9 cellular contexts compared by ENCODE assay signal in the genomic region with DNA sequence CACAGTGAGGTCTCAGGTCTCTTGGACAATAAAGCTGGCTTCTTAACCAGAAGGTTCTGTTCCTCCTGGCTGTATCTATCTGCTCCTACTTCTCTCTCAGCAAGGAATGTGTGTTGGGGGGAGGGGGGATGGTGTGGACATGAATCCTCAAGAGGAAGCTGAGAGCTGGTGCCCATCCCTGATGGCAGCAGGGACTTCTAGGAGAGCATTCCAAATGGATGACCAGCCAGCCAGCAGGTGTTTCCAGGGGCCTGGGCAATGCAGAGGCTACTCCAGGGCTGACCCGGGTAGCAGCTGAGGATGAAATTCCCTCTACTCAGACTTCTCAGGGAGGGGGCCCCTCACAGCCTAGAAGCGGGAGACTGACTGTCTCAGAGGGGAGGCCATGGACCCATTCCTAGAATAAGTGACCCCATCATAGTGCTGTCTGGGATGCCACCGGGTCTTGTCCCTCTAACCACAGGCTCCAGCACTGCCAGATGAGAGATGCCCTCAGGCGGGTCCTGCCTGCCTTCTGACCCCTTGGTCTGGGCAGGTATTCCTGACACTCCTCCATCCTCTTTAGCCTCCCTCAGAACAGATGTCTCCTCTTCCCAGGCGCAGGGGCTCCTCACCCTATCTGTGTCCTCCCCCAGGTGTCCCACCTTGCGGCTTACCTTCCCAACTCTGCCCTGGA. TPM values are rescaled to one million over a fixed set of nuclear protein-coding genes. Genes with fewer than 3 reads are reported as not detected.
DNase-seq lines count a peak whose midpoint lies in the region; ATAC-seq and TF ChIP-seq lines count a peak whose summit lies in the region.
"Had no signal": no experiment of that assay in that cellular context is flagged by ENCODE, and none has a peak within 500 bp of the region (broad histone marks: within the 10 kb centered on the region; RNA-seq: fewer than 3 reads in every experiment).

No MANE protein-coding gene starts in this region.

- POLR2A ChIA-PET in Caco-2 (lab: Charles Lee) (interaction anchor here (0.7 kb wide), 1 partner anchor 44 kb away, joined by 3 read pairs; no protein-coding TSS in a partner anchor), HEK293T (lab: Yijun Ruan, JAX) (interaction anchor here (2.4 kb wide), 1 partner anchor 16 kb away, joined by 13 read pairs; a partner anchor contains a TSS)

- TF ChIP-seq POLR2A in testis (IDR thresholded peaks at IDR 0.05) = no peak

- H3K27me3 Mint-ChIP-seq in Caco-2 (ENCODE audit: insufficient read depth, unreplicated experiment) (no peaks in the 10 kb centered on the region), endothelial cell (ENCODE audit: unreplicated experiment) (peaks cover 14% of the 10 kb centered on the region)

- H3K4me3 Mint-ChIP-seq in Caco-2 (ENCODE audit: unreplicated experiment) (peak overlapping the region; percentile 73), endothelial cell (ENCODE audit: unreplicated experiment) (peak overlapping the region; percentile 88)

- H3F3A ChIP-seq in MM.1S (ENCODE audit: insufficient read depth, low read length) = peaks cover 15% of the 10 kb centered on the region; the same call in 1 of the 2 replicates

- H3K4me3 ChIP-seq in Caco-2 (ENCODE audit: low read depth, low read length) = peak overlapping the region; percentile 65
- H3K4me3 ChIP-seq in MM.1S (ENCODE audit: low read length) = peak overlapping the region; percentile 57
- peak overlapping the region in 1 of 2 donors; percentile 68 for H3K4me3 ChIP-seq in testis

- H3K4me1 Mint-ChIP-seq in Caco-2 (ENCODE audit: low read depth, unreplicated experiment) = peaks cover 18% of the 10 kb centered on the region
- peaks cover 16% of the 10 kb centered on the region for H3K4me1 Mint-ChIP-seq in endothelial cell (ENCODE audit: unreplicated experiment)

- BruUV-seq in Caco-2 (replicated peaks; lab: Mats Ljungman, UMichigan) = no TSS peak

- peak; percentile 6 for ATAC-seq in omental fat pad (ENCODE audit: low FRiP score)
- ATAC-seq in HG03442 (IDR thresholded peaks at IDR 0.05; ENCODE audit: unreplicated experiment) = no peak

- TF ChIP-seq CTCF in Caco-2 (IDR thresholded peaks at IDR 0.05; ENCODE audit: insufficient read depth in 1 of 2, low read depth in 1 of 2, low read length in 1 of 2, severe bottlenecking in 1 of 2, unreplicated experiment in 1 of 2) (no peak), MM.1S (IDR thresholded peaks at IDR 0.05; ENCODE audit: low read length) (no peak), endothelial cell (IDR thresholded peaks at IDR 0.05; ENCODE audit: unreplicated experiment) (no peak), omental fat pad (IDR thresholded peaks at IDR 0.05) (no peak), testis (IDR thresholded peaks at IDR 0.05) (no peak)

- CTCF ChIA-PET in Caco-2 (lab: Charles Lee) = interaction anchor here (0.6 to 1.0 kb wide), 3 partner anchors 37 to 468 kb away, joined by 3 to 4 read pairs (median 4); no protein-coding TSS in a partner anchor
- CTCF ChIA-PET in HEK293T (lab: Yijun Ruan, JAX) = interaction anchor here (0.7 kb wide), 1 partner anchor 14 kb away, joined by 4 read pairs; no protein-coding TSS in a partner anchor

- no peaks in the 10 kb centered on the region for H3K9me3 ChIP-seq in Caco-2
- H3K9me3 ChIP-seq in MM.1S (replicated peaks; ENCODE audit: insufficient read depth, low read length) = no peaks in the 10 kb centered on the region
- H3K9me3 ChIP-seq in testis = no peaks in the 10 kb centered on the region

- H3K36me3 ChIP-seq in Caco-2 (ENCODE audit: control insufficient read depth, insufficient read depth, low read length) (no peaks in the 10 kb centered on the region; the same call in 1 of the 2 replicates), MM.1S (replicated peaks; ENCODE audit: insufficient read depth, low read length) (no peaks in the 10 kb centered on the region), testis (ENCODE audit: low read depth, missing control alignments) (no peaks in the 10 kb centered on the region)

- H3K27ac ChIP-seq in MM.1S (ENCODE audit: low read length) = no peak overlapping the region
- no peak overlapping the region for H3K27ac ChIP-seq in testis

- H3K4me1 ChIP-seq in Caco-2 = peaks cover 31% of the 10 kb centered on the region
- peaks cover 38% of the 10 kb centered on the region for H3K4me1 ChIP-seq in MM.1S (ENCODE audit: low read length)
- H3K4me1 ChIP-seq in testis = peaks cover 10% of the 10 kb centered on the region

- no peaks in the 10 kb centered on the region for H4K20me1 ChIP-seq in MM.1S (ENCODE audit: insufficient read depth, low read length)

- no peaks in the 10 kb centered on the region for H3K9me2 ChIP-seq in MM.1S (replicated peaks; ENCODE audit: insufficient read depth, low read length)

- WGBS in testis, 2 donors = 45 to 67% methylated on average over 4 to 6 of the region's 6 CpGs

- H3K4me2 ChIP-seq in MM.1S (ENCODE audit: low read depth, low read length) = peak overlapping the region; percentile 52; the same call in 1 of the 2 replicates

- H3K27me3 ChIP-seq in Caco-2 (replicated peaks; ENCODE audit: control insufficient read depth, insufficient read depth, low read length) = no peaks in the 10 kb centered on the region
- no peaks in the 10 kb centered on the region for H3K27me3 ChIP-seq in MM.1S (replicated peaks; ENCODE audit: insufficient read depth, low read length)
- H3K27me3 ChIP-seq in testis = no peaks in the 10 kb centered on the region

- H3K79me2 ChIP-seq in MM.1S (ENCODE audit: low read length) = peaks cover 12% of the 10 kb centered on the region

- intact Hi-C loops in Caco-2 (cut with micrococcal nuclease; ENCODE audit: unreplicated experiment) = no loop called here
- intact Hi-C loops in testis (cut with DNase I; ENCODE audit: low total_unique reads) = no loop called here

- H3K27ac Mint-ChIP-seq in Caco-2 (ENCODE audit: unreplicated experiment) (peak overlapping the region; percentile 35), endothelial cell (ENCODE audit: unreplicated experiment) (no peak overlapping the region)

- H3K9me3 Mint-ChIP-seq in Caco-2 (ENCODE audit: unreplicated experiment) (no peaks in the 10 kb centered on the region), endothelial cell (ENCODE audit: unreplicated experiment) (no peaks in the 10 kb centered on the region)

- H3K36me3 Mint-ChIP-seq in Caco-2 (ENCODE audit: insufficient read depth, unreplicated experiment) (peaks cover 15% of the 10 kb centered on the region), endothelial cell (ENCODE audit: low read depth, unreplicated experiment) (no peaks in the 10 kb centered on the region)

- DNase-seq in Caco-2 (peak in 1 of 2 experiments; percentile 15), MM.1S (no peak), endothelial cell (ENCODE audit: low spot score) (no peak), omental fat pad (ENCODE audit: low spot score) (no peak), activated gamma-delta T cell (lab: John Stamatoyannopoulos, UW) (no peak), HEK293T (ENCODE audit: extremely low spot score) (no peak), testis (no peak)
- DNase-seq: activated CD4-positive, CD25-positive, alpha-beta regulatory T cell had no signal

- H2AFZ ChIP-seq in MM.1S (ENCODE audit: low read length) = no peak overlapping the region

- H3K9ac ChIP-seq in MM.1S (ENCODE audit: low read length) = no peak overlapping the region; the same call in 1 of the 2 replicates

TF ChIP-seq in HEK293T, 16 proteins besides CTCF, POLR2A, EP300 and RAD21:
- no peak for TF ChIP-seq FOXK2 (IDR thresholded peaks at IDR 0.05)
- TF ChIP-seq BHLHE40 (IDR thresholded peaks at IDR 0.05; ENCODE audit: borderline replicate concordance) = no peak
- no peak for TF ChIP-seq FOXA1 (IDR thresholded peaks at IDR 0.05)
- no peak for TF ChIP-seq SP1 (IDR thresholded peaks at IDR 0.05)
- no peak for TF ChIP-seq ARNT (IDR thresholded peaks at IDR 0.05)
- no peak for TF ChIP-seq NFRKB (IDR thresholded peaks at IDR 0.05)
- no peak for TF ChIP-seq LEF1 (IDR thresholded peaks at IDR 0.05; ENCODE audit: borderline replicate concordance)
- no peak for TF ChIP-seq SUZ12 (IDR thresholded peaks at IDR 0.05)
- no peak for TF ChIP-seq CTBP1 (IDR thresholded peaks at IDR 0.05; ENCODE audit: borderline replicate concordance)
- TF ChIP-seq, protein P1, sequence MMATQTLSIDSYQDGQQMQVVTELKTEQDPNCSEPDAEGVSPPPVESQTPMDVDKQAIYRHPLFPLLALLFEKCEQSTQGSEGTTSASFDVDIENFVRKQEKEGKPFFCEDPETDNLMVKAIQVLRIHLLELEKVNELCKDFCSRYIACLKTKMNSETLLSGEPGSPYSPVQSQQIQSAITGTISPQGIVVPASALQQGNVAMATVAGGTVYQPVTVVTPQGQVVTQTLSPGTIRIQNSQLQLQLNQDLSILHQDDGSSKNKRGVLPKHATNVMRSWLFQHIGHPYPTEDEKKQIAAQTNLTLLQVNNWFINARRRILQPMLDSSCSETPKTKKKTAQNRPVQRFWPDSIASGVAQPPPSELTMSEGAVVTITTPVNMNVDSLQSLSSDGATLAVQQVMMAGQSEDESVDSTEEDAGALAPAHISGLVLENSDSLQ (IDR thresholded peaks at IDR 0.05) = no peak
- TF ChIP-seq ZNF384 (IDR thresholded peaks at IDR 0.05) = no peak
- TF ChIP-seq FOXM1 (IDR thresholded peaks at IDR 0.05; ENCODE audit: borderline replicate concordance) = no peak
- no peak for TF ChIP-seq TARDBP (IDR thresholded peaks at IDR 0.05)
- TF ChIP-seq ELF4 (IDR thresholded peaks at IDR 0.05) = no peak
- no peak for TF ChIP-seq HDGF (IDR thresholded peaks at IDR 0.05; ENCODE audit: borderline replicate concordance)
- no peak for TF ChIP-seq L3MBTL2 (conservative IDR thresholded peaks at IDR 0.05)

RNA-seq across cellular contexts. Expression of a gene that starts 1.2 kb away (rescaled TPM):
- total RNA-seq in Caco-2 (2022) (69.5 and 92.5 TPM in 2 replicates), endothelial cell (ENCODE audit: unreplicated experiment) (20.9 TPM), omental fat pad (1 to 10 TPM; 1.6 to 3.8 (median 2.4) TPM), testis (1 to 10 TPM; 1.9 to 3.2 TPM)
- 4.0 TPM for polyA plus RNA-seq in testis (ENCODE audit: insufficient read depth, low read depth, low replicate concordance)

RNA-seq across cellular contexts. Expression of a gene that starts 15.8 kb away (rescaled TPM):
- 20.6 and 21.2 TPM in 2 replicates for total RNA-seq in Caco-2 (2022)
- 16.9 TPM for total RNA-seq in endothelial cell (ENCODE audit: unreplicated experiment)
- total RNA-seq in omental fat pad = 10 to 100 TPM in 3 of 4 donors, 1 to 10 TPM in 1; 8.4 to 16.7 (median 13.7) TPM
- 10 to 100 TPM; 52.5 to 68.1 TPM for total RNA-seq in testis
- 43.2 TPM for polyA plus RNA-seq in testis (ENCODE audit: insufficient read depth, low read depth, low replicate concordance)

RNA-seq across cellular contexts. Expression of a gene that starts 28.4 kb away (rescaled TPM):
- total RNA-seq in Caco-2 (2022) (39.3 and 48.1 TPM in 2 replicates), endothelial cell (ENCODE audit: unreplicated experiment) (not detected), omental fat pad (not detected), testis (under 1 TPM in 1 of 2 donors, not detected in 1; 0.99 TPM)
- polyA plus RNA-seq in testis (ENCODE audit: insufficient read depth, low read depth, low replicate concordance) = 1.9 TPM

RNA-seq across cellular contexts. Expression of a gene that starts 56.7 kb away (rescaled TPM):
- total RNA-seq in Caco-2 (2022) (51.3 and 52.6 TPM in 2 replicates), endothelial cell (ENCODE audit: unreplicated experiment) (36.2 TPM), omental fat pad (100 to 1,000 TPM in 1 of 4 donors, 10 to 100 TPM in 3; 53.6 to 113 (median 81.9) TPM), testis (10 to 100 TPM; 53.5 to 55.7 TPM)
- polyA plus RNA-seq in testis (ENCODE audit: insufficient read depth, low read depth, low replicate concordance) = 62.8 TPM

Comparison
In these comparisons a context has a peak if more than half of its experiments do, and no peak if none do; other contexts are left out.
1. RNA of a gene that starts 28.4 kb away (total RNA-seq): 39.3 to 48.1 TPM in Caco-2; 0.99 TPM in testis, not detected in endothelial cell (single experiment) and not detected in omental fat pad; every median in the first group is over 10 times any median in the second.